21 cellular contexts compared by ENCODE assay signal in genomic region chr5:144156767-144157171, GRCh38. TPM values are rescaled to one million over a fixed set of nuclear protein-coding genes. Genes with fewer than 3 reads are reported as not detected.
DNase-seq lines count a peak whose midpoint lies in the region; ATAC-seq, FAIRE-seq and TF ChIP-seq lines count a peak whose summit lies in the region.
"Had no signal": no experiment of that assay in that cellular context is flagged by ENCODE, and none has a peak within 500 bp of the region (broad histone marks: within the 10 kb centered on the region; RNA-seq: fewer than 3 reads in every experiment).

No MANE protein-coding gene starts in this region.

- 40% methylated on average over 2 of the region's 2 CpGs for WGBS in A549 (ENCODE audit: missing lambda C conversion rate)

- no peak for TF ChIP-seq EP300 in A549 (IDR thresholded peaks at IDR 0.05)

- no peak for TF ChIP-seq RAD21 in A549 (conservative IDR thresholded peaks at IDR 0.05 in 1 of 2, IDR thresholded peaks at IDR 0.05 in 1 of 2)

- no peak for TF ChIP-seq POLR2A in A549 (IDR thresholded peaks at IDR 0.05; ENCODE audit: low read length)

- no peaks in the 10 kb centered on the region for H3K27me3 ChIP-seq in bronchial epithelial cell (ENCODE audit: control insufficient read depth, insufficient read depth, low read length)
- H3K27me3 ChIP-seq in SJCRH30, result no peaks in the 10 kb centered on the region
- H3K27me3 ChIP-seq: suprapubic skin had no signal

- H3K27ac ChIP-seq in A549, result no peak overlapping the region
- peak overlapping the region; percentile 44; the same call in 1 of the 2 replicates for H3K27ac ChIP-seq in HEK293 (ENCODE audit: extremely low read depth, low read depth, low read length)
- H3K27ac ChIP-seq in SJCRH30, result no peak overlapping the region
- H3K27ac ChIP-seq: suprapubic skin had no signal

- ATAC-seq in A549 (peak; percentile 54 to 72; a peak in 4 of 6 replicates), left colon (peak; percentile 99), HG03521 (IDR thresholded peaks at IDR 0.05; ENCODE audit: unreplicated experiment) (no peak), HG02763 (IDR thresholded peaks at IDR 0.05; ENCODE audit: unreplicated experiment) (no peak), HG02981 (IDR thresholded peaks at IDR 0.05; ENCODE audit: unreplicated experiment) (no peak)

- H3K4me2 ChIP-seq in A549, result peak overlapping the region; percentile 10; the same call in 2 of the 3 replicates

- H3K4me3 ChIP-seq in A549 (no peak overlapping the region), HEK293 (ENCODE audit: low read depth, low read length) (no peak overlapping the region), bronchial epithelial cell (ENCODE audit: low read depth, low read length) (no peak overlapping the region), SJCRH30 (no peak overlapping the region)
- H3K4me3 ChIP-seq: suprapubic skin had no signal

- DNase-seq in A549 (ENCODE audit: low read depth in 1 of 2, low spot score in 1 of 2), result no peak
- DNase-seq in bronchial epithelial cell (ENCODE audit: low read depth), result peak; percentile 40
- no peak for DNase-seq in left colon
- DNase-seq in SJCRH30, result no peak
- DNase-seq: activated CD4-positive, alpha-beta T cell treated with anti-CD3 and anti-CD28 coated beads, Interleukin-2, amount 50 U/mL, for 4 hours; activated naive CD8-positive, alpha-beta T cell treated with anti-CD3 and anti-CD28 coated beads, Interleukin-2, amount 10 ng/mL, durations not matched to agents 7 days and 5 days; activated T-cell treated with anti-CD3 and anti-CD28 coated beads, Interleukin-2, amount 50 U/mL, for 48 hours; DMS 273 treated with DMSO at 0.1 percent for 48 hours; H7; immature natural killer cell; MV-4-11; NCI-H2081; NCI-H82; SW 1271 had no signal

- intact Hi-C loops in left colon (cut with DNase I, micrococcal nuclease), result no loop called here

- H3K4me1 ChIP-seq in A549, result peaks cover 9% of the 10 kb centered on the region
- peaks cover 16% of the 10 kb centered on the region for H3K4me1 ChIP-seq in HEK293 (ENCODE audit: control insufficient read depth, insufficient read depth, low read length)
- no peaks in the 10 kb centered on the region for H3K4me1 ChIP-seq in SJCRH30

- no peak for TF ChIP-seq CTCF in A549 (IDR thresholded peaks at IDR 0.05)
- no peak for TF ChIP-seq CTCF in HEK293 (tag by site-specific recombination; IDR thresholded peaks at IDR 0.05)
- TF ChIP-seq CTCF in bronchial epithelial cell (IDR thresholded peaks at IDR 0.05; ENCODE audit: insufficient read depth, low read length, severe bottlenecking), result no peak

- POLR2A ChIA-PET in A549 (lab: Yijun Ruan, JAX) (no interaction called here), HEK293 (lab: Yijun Ruan, JAX) (no interaction called here)

- FAIRE-seq in A549 (lab: Jason Lieb, UNC) (no peak), bronchial epithelial cell (lab: Jason Lieb, UNC) (no peak)
- FAIRE-seq: endometrium, RCC 7860 had no signal

- CTCF ChIA-PET in A549 (lab: Yijun Ruan, JAX) (no interaction called here), HEK293 (lab: Yijun Ruan, JAX) (interaction anchor here (1.0 to 1.9 kb wide), 2 partner anchors 15 to 35 kb away, joined by 3 to 7 read pairs; no protein-coding TSS in a partner anchor)

- H3K9me3 ChIP-seq in A549 (no peaks in the 10 kb centered on the region), HEK293 (ENCODE audit: control insufficient read depth, insufficient read depth, low read depth, low read length) (no peaks in the 10 kb centered on the region), SJCRH30 (replicated peaks) (no peaks in the 10 kb centered on the region)
- H3K9me3 ChIP-seq: suprapubic skin had no signal

- H3K36me3 ChIP-seq in HEK293 (ENCODE audit: control insufficient read depth in 2 of 2, insufficient read depth in 1 of 2, low read length in 2 of 2), result peaks cover 25 to 29% of the 10 kb centered on the region in 2 experiments
- peaks cover 1% of the 10 kb centered on the region for H3K36me3 ChIP-seq in bronchial epithelial cell (ENCODE audit: control insufficient read depth, insufficient read depth, low read length)
- peaks cover 34% of the 10 kb centered on the region for H3K36me3 ChIP-seq in SJCRH30

TF ChIP-seq in A549, 52 proteins besides CTCF, POLR2A, EP300 and RAD21:
- TF ChIP-seq NFE2L2 (conservative IDR thresholded peaks at IDR 0.05; ENCODE audit: low read length), result no peak
- TF ChIP-seq FOSL2 (IDR thresholded peaks at IDR 0.05), result no peak
- 0 out of 2 replicates have a peak, but pooled peaks have one; percentile 18 for TF ChIP-seq FOSL2 (CRISPR knock-in tag; IDR thresholded peaks at IDR 0.05)

TF ChIP-seq in HEK293, 187 proteins besides CTCF, POLR2A, EP300 and RAD21 (continues in another document):
- TF ChIP-seq ZEB2 (tag by site-specific recombination; IDR thresholded peaks at IDR 0.05), result 0 out of 2 replicates have a peak, but pooled peaks have one; percentile 22
- peak; percentile 45; the same call in 1 of the 2 replicates for TF ChIP-seq ZFP69B (tag by site-specific recombination; IDR thresholded peaks at IDR 0.05)
- TF ChIP-seq, protein P1, sequence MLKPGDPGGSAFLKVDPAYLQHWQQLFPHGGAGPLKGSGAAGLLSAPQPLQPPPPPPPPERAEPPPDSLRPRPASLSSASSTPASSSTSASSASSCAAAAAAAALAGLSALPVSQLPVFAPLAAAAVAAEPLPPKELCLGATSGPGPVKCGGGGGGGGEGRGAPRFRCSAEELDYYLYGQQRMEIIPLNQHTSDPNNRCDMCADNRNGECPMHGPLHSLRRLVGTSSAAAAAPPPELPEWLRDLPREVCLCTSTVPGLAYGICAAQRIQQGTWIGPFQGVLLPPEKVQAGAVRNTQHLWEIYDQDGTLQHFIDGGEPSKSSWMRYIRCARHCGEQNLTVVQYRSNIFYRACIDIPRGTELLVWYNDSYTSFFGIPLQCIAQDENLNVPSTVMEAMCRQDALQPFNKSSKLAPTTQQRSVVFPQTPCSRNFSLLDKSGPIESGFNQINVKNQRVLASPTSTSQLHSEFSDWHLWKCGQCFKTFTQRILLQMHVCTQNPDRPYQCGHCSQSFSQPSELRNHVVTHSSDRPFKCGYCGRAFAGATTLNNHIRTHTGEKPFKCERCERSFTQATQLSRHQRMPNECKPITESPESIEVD (tag by site-specific recombination; IDR thresholded peaks at IDR 0.05), result peak; percentile 86
- peak; percentile 72; the same call in 1 of the 2 replicates for TF ChIP-seq KLF1 (tag by site-specific recombination; IDR thresholded peaks at IDR 0.05)
- TF ChIP-seq SP7 (tag by site-specific recombination; IDR thresholded peaks at IDR 0.05), result peak; percentile 83
- peak; percentile 16; the same call in 1 of the 2 replicates for TF ChIP-seq TSHZ1 (tag by site-specific recombination; IDR thresholded peaks at IDR 0.05; ENCODE audit: borderline replicate concordance)
- peak; percentile 24; the same call in 1 of the 2 replicates for TF ChIP-seq IKZF3 (tag by site-specific recombination; IDR thresholded peaks at IDR 0.05)
- TF ChIP-seq ZNF366 (tag by site-specific recombination; conservative IDR thresholded peaks at IDR 0.05), result peak; percentile 35; the same call in 1 of the 2 replicates
- TF ChIP-seq ZNF629 (tag by site-specific recombination; IDR thresholded peaks at IDR 0.05), result peak; percentile 80
- TF ChIP-seq ZNF623 (tag by site-specific recombination; IDR thresholded peaks at IDR 0.05), result no peak
- peak; percentile 49; the same call in 1 of the 2 replicates for TF ChIP-seq ZBTB21 (tag by site-specific recombination; IDR thresholded peaks at IDR 0.05)
- TF ChIP-seq GLIS1 (tag by site-specific recombination; IDR thresholded peaks at IDR 0.05), result no peak
- TF ChIP-seq OSR2 (tag by site-specific recombination; IDR thresholded peaks at IDR 0.05), result peak; percentile 81
- peak; percentile 75 for TF ChIP-seq ZNF843 (tag by site-specific recombination; IDR thresholded peaks at IDR 0.05)

RNA-seq across cellular contexts. Expression of gene YIPF5, which starts 13.7 kb away (rescaled TPM):
- polyA plus RNA-seq in A549 (2011; rRNA removed), result 73.8 and 80.2 TPM in 2 replicates
- 22.6 and 29.1 TPM in 2 replicates for polyA plus RNA-seq in A549 (2012; cell fraction: cytosol; rRNA removed)
- polyA plus RNA-seq in A549 (2012; cell fraction: nucleus; rRNA removed), result 16.2 and 24.7 TPM in 2 replicates
- 54.9 to 59.2 TPM (median 57.8 TPM) in 3 replicates for polyA plus RNA-seq in A549 (2017; fragmentation: RNase III; extraction: RNeasy Plus Mini Kit Qiagen cat#74134 plus additional on column Dnase treatment)
- 68.0 and 86.0 TPM in 2 replicates for polyA minus RNA-seq in A549 (2011; rRNA and poly(A)+ RNA removed)
- 65.8 and 104 TPM in 2 replicates for total RNA-seq in bronchial epithelial cell
- 10 to 100 TPM; 44.1 to 58.2 TPM for total RNA-seq in left colon
- 43.1 and 45.6 TPM in 2 replicates for total RNA-seq in SJCRH30 (2014; rRNA removed; shearing (Covaris generic))

RNA-seq across cellular contexts. Expression of gene KCTD16, which starts 13.9 kb away (rescaled TPM):
- polyA plus RNA-seq in A549 (2011; rRNA removed) (0.32 and 0.48 TPM in 2 replicates), A549 (2017; fragmentation: RNase III; extraction: RNeasy Plus Mini Kit Qiagen cat#74134 plus additional on column Dnase treatment) (0.10 to 0.17 TPM (median 0.15 TPM) in 3 replicates)
- 0.06 and 0.11 TPM in 2 replicates for polyA plus RNA-seq in A549 (2012; cell fraction: cytosol; rRNA removed)
- 0.05 and 0.15 TPM in 2 replicates for polyA plus RNA-seq in A549 (2012; cell fraction: nucleus; rRNA removed)
- polyA minus RNA-seq in A549 (2011; rRNA and poly(A)+ RNA removed), result 1.3 and 1.5 TPM in 2 replicates
- total RNA-seq in bronchial epithelial cell (under 0.01 and 0.13 TPM in 2 replicates), left colon (under 1 TPM in 1 of 2 donors, not detected in 1; 0.11 TPM)
- total RNA-seq in SJCRH30 (2014; rRNA removed; shearing (Covaris generic)), result 0.04 and 0.05 TPM in 2 replicates
- total RNA-seq: H7 had no signal

Comparison
In these comparisons a context has a peak if more than half of its experiments do, and no peak if none do; other contexts are left out.
1. ATAC-seq: peak in A549 (2 of 2) and left colon (single experiment); none in HG03521 (single experiment), HG02763 (single experiment) and HG02981 (single experiment).